Comparison of ENCODE assay signal across 8 cellular contexts in genomic region chr16:30747331-30747730, GRCh38. TPM values are rescaled to one million over a fixed set of nuclear protein-coding genes. Genes with fewer than 3 reads are reported as not detected.
DNase-seq lines count a peak whose midpoint lies in the region; ATAC-seq, FAIRE-seq and TF ChIP-seq lines count a peak whose summit lies in the region.

No MANE protein-coding gene starts in this region.

- no peak for ATAC-seq in GM18858 (IDR thresholded peaks at IDR 0.05; ENCODE audit: unreplicated experiment)

- H3K4me3 ChIP-seq in AG04450 (ENCODE audit: low read depth, low read length) (no peak overlapping the region; the same call in 1 of the 2 replicates), HUES6 (ENCODE audit: low read depth, low read length) (peak overlapping the region; percentile 87), breast epithelium (peak overlapping the region; percentile 87 to 94 (median 89)), mucosa of rectum (ENCODE audit: low read length in 2 of 2) (peak overlapping the region; percentile 56 to 91)

- H3K9ac ChIP-seq in HUES6 (ENCODE audit: low read length) (peak overlapping the region; percentile 86), mucosa of rectum (ENCODE audit: low read depth in 1 of 2, low read length in 2 of 2) (peak overlapping the region; percentile 66 to 82)

- intact Hi-C loops in breast epithelium (cut with DNase I; ENCODE audit: low total_unique reads): no loop called here

- no peak for FAIRE-seq in H54 (lab: Jason Lieb, UNC)

- POLR2A ChIA-PET in AG04450 (lab: Yijun Ruan, JAX): interaction anchor here (0.6 to 1.9 kb wide), 8 partner anchors 10 to 149 kb away, joined by 3 to 7 read pairs (median 4); partner anchors contain the start of genes CTF1 and ZNF629

- H3K9me3 ChIP-seq in AG04450 (ENCODE audit: control insufficient read depth, insufficient read depth, low read length) (no peaks in the 10 kb centered on the region), HUES6 (ENCODE audit: control insufficient read depth, insufficient read depth, low read depth, low read length) (no peaks in the 10 kb centered on the region), breast epithelium (no peaks in the 10 kb centered on the region), mucosa of rectum (ENCODE audit: control insufficient read depth in 2 of 2, low read length in 2 of 2) (no peaks in the 10 kb centered on the region)

- peak overlapping the region; percentile 65 for H3K27ac ChIP-seq in AG04450 (ENCODE audit: low read depth, low read length)
- peak overlapping the region; percentile 11; the same call in 1 of the 2 replicates for H3K27ac ChIP-seq in HUES6 (ENCODE audit: low read depth, low read length)
- H3K27ac ChIP-seq in breast epithelium: peak overlapping the region; percentile 88 to 91
- peak overlapping the region; percentile 88 for H3K27ac ChIP-seq in mucosa of rectum (ENCODE audit: low read depth in 2 of 2, low read length in 2 of 2)

- DNase-seq in AG04450 (ENCODE audit: low read depth, low spot score): no peak
- no peak for DNase-seq in breast epithelium (ENCODE audit: low spot score in 2 of 2)
- DNase-seq in superior temporal gyrus (ENCODE audit: extremely low spot score): no peak
- no peak for DNase-seq in H54 (ENCODE audit: insufficient read length, low spot score)
- DNase-seq in UCSD-AML1 (lab: John Stamatoyannopoulos, UW; ENCODE audit: unreplicated experiment): no peak

- TF ChIP-seq CTCF in AG04450 (IDR thresholded peaks at IDR 0.05; ENCODE audit: low read depth, low read length) (no peak), breast epithelium (IDR thresholded peaks at IDR 0.05) (no peak)

- 0 out of 2 replicates have a peak, but pooled peaks cover 6% of the 10 kb centered on the region for H3K4me1 ChIP-seq in HUES6 (ENCODE audit: control insufficient read depth, insufficient read depth, low read length)
- peaks cover 0 to 5% of the 10 kb centered on the region in 2 donors for H3K4me1 ChIP-seq in breast epithelium
- H3K4me1 ChIP-seq in mucosa of rectum (ENCODE audit: control insufficient read depth in 2 of 2, insufficient read depth in 2 of 2, low read length in 2 of 2): peaks cover 16 to 20% of the 10 kb centered on the region in 2 donors

- peaks cover 37% of the 10 kb centered on the region for H3K36me3 ChIP-seq in HUES6 (ENCODE audit: control insufficient read depth, insufficient read depth, low read length)
- no peaks in the 10 kb centered on the region for H3K36me3 ChIP-seq in breast epithelium
- H3K36me3 ChIP-seq in mucosa of rectum (ENCODE audit: control insufficient read depth in 2 of 2, insufficient read depth in 2 of 2, low read length in 2 of 2): peaks cover 12 to 20% of the 10 kb centered on the region in 2 donors

- TF ChIP-seq POLR2A in breast epithelium (IDR thresholded peaks at IDR 0.05) (no peak), H54 (IDR thresholded peaks at IDR 0.05; ENCODE audit: low read depth, low read length) (no peak)

- H3K27me3 ChIP-seq in AG04450 (ENCODE audit: control insufficient read depth, insufficient read depth, low read length) (no peaks in the 10 kb centered on the region), HUES6 (ENCODE audit: control insufficient read depth, insufficient read depth, low read length) (no peaks in the 10 kb centered on the region), breast epithelium (no peaks in the 10 kb centered on the region), mucosa of rectum (ENCODE audit: control insufficient read depth in 2 of 2, insufficient read depth in 2 of 2, low read length in 2 of 2) (no peaks in the 10 kb centered on the region)

- CTCF ChIA-PET in AG04450 (lab: Charles Lee): interaction anchor here (1.0 to 1.3 kb wide), 3 partner anchors 25 to 66 kb away, joined by 3 read pairs; no protein-coding TSS in a partner anchor

RNA-seq across cellular contexts. Expression of gene PHKG2, which starts 0.9 kb away (rescaled TPM):
- 21.7 and 26.0 TPM in 2 replicates for polyA plus RNA-seq in AG04450 (2011; rRNA removed)
- polyA minus RNA-seq in AG04450 (2011; rRNA and poly(A)+ RNA removed): 18.6 and 28.5 TPM in 2 replicates
- 10 to 100 TPM; 28.5 to 38.8 (median 35.7) TPM for total RNA-seq in breast epithelium

RNA-seq across cellular contexts. Expression of gene CFAP119, which starts 14.5 kb away (rescaled TPM):
- 2.6 and 3.1 TPM in 2 replicates for polyA plus RNA-seq in AG04450 (2011; rRNA removed)
- 1.9 and 3.6 TPM in 2 replicates for polyA minus RNA-seq in AG04450 (2011; rRNA and poly(A)+ RNA removed)
- 10 to 100 TPM in 2 of 3 donors, 1 to 10 TPM in 1; 1.4 to 17.1 (median 13.4) TPM for total RNA-seq in breast epithelium

RNA-seq across cellular contexts. Expression of gene RNF40, which starts 14.8 kb away (rescaled TPM):
- 66.8 and 75.5 TPM in 2 replicates for polyA plus RNA-seq in AG04450 (2011; rRNA removed)
- polyA minus RNA-seq in AG04450 (2011; rRNA and poly(A)+ RNA removed): 108 and 117 TPM in 2 replicates
- 10 to 100 TPM; 77.0 to 84.7 (median 77.3) TPM for total RNA-seq in breast epithelium

RNA-seq across cellular contexts. Expression of gene ZNF629, which starts 39.7 kb away (rescaled TPM):
- 5.1 and 8.0 TPM in 2 replicates for polyA plus RNA-seq in AG04450 (2011; rRNA removed)
- polyA minus RNA-seq in AG04450 (2011; rRNA and poly(A)+ RNA removed): 9.5 and 9.9 TPM in 2 replicates
- total RNA-seq in breast epithelium: 10 to 100 TPM in 2 of 3 donors, 1 to 10 TPM in 1; 9.4 to 16.2 (median 10.5) TPM

RNA-seq across cellular contexts. Expression of gene SRCAP, which starts 48.4 kb away (rescaled TPM):
- 3.1 and 5.8 TPM in 2 replicates for polyA plus RNA-seq in AG04450 (2011; rRNA removed)
- polyA minus RNA-seq in AG04450 (2011; rRNA and poly(A)+ RNA removed): 12.3 and 17.1 TPM in 2 replicates
- total RNA-seq in breast epithelium: 10 to 100 TPM; 19.0 to 24.9 (median 20.8) TPM

Comparison
In these comparisons a context has a peak if more than half of its experiments do, and no peak if none do; other contexts are left out.
1. H3K27ac ChIP-seq: peak in every context shown above with its lines; median percentile 90 in breast epithelium; 88 in mucosa of rectum; 65 in AG04450; 11 in HUES6.